Comparison of ENCODE assay signal across 9 cellular contexts in the genomic region with DNA sequence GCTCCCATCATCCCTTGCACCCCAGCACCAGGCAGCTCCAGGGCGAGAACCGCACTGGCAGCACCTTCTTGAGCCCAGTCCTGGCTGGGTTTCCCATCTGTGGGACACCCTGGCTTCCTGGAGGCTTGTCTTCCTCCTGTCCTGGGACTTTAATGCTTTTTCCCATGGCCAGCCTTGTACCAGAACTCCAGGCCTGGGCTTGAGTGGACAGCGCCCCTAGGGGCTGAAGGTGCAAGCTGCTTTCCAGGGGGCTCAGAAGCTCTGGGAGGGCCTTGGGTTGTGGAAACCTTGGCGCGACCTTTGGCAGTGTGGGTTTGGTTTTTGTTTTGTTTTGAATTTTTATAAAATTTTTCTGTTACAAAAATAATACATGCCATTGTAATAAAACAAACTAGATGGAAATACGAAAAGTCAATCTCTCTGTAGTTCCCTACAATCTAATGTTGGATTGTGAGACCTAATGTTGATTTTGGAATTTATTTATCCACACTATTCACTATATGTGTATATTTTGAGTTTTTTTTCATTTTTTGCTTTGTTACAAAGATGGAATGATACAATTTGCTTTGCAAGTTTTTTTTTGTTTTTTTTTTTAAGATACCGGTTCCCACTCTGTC. TPM values are rescaled to one million over a fixed set of nuclear protein-coding genes. Genes with fewer than 3 reads are reported as not detected.
DNase-seq lines count a peak whose midpoint lies in the region; ATAC-seq and TF ChIP-seq lines count a peak whose summit lies in the region.
"Had no signal": no experiment of that assay in that cellular context is flagged by ENCODE, and none has a peak within 500 bp of the region (broad histone marks: within the 10 kb centered on the region; RNA-seq: fewer than 3 reads in every experiment).

No MANE protein-coding gene starts in this region.

- CTCF ChIA-PET in activated CD8-positive, alpha-beta T cell treated with anti-CD3 and anti-CD28 coated beads for 36 hours (lab: Charles Lee): interaction anchor here (0.6 to 4.3 kb wide), 33 partner anchors 9 to 974 kb away, joined by 3 to 31 read pairs (median 4); partner anchors contain the start of genes ID3 and RPL11

- POLR2A ChIA-PET in activated CD8-positive, alpha-beta T cell treated with anti-CD3 and anti-CD28 coated beads for 36 hours (lab: Charles Lee): interaction anchor here (0.9 to 2.4 kb wide), 4 partner anchors 20 to 43 kb away, joined by 3 to 8 read pairs (median 4); partner anchors contain the start of gene RPL11

- H3K4me3 Mint-ChIP-seq in activated CD8-positive, alpha-beta T cell treated with anti-CD3 and anti-CD28 coated beads for 36 hours: no peak overlapping the region
- no peak overlapping the region for H3K4me3 Mint-ChIP-seq in progenitor cell of endocrine pancreas (ENCODE audit: low read depth)
- H3K4me3 Mint-ChIP-seq: dendritic cell treated with granulocyte-macrophage colony-stimulating factor and Interleukin-4, amounts not matched to agents 40 ng/mL and 50 ng/mL, for 4 days had no signal

- ATAC-seq in activated CD8-positive, alpha-beta T cell treated with anti-CD3 and anti-CD28 coated beads for 36 hours: peak; percentile 92
- no peak for ATAC-seq in GM18870 (IDR thresholded peaks at IDR 0.05; ENCODE audit: unreplicated experiment)

- no peak for TF ChIP-seq POLR2A in NB4 (IDR thresholded peaks at IDR 0.05; ENCODE audit: extremely low read depth, insufficient read length)

- no peaks in the 10 kb centered on the region for H3K36me3 Mint-ChIP-seq in activated CD8-positive, alpha-beta T cell treated with anti-CD3 and anti-CD28 coated beads for 36 hours (ENCODE audit: low read depth)
- H3K36me3 Mint-ChIP-seq in progenitor cell of endocrine pancreas (ENCODE audit: insufficient read depth): no peaks in the 10 kb centered on the region

- H3K9me3 Mint-ChIP-seq in activated CD8-positive, alpha-beta T cell treated with anti-CD3 and anti-CD28 coated beads for 36 hours: no peaks in the 10 kb centered on the region
- no peaks in the 10 kb centered on the region for H3K9me3 Mint-ChIP-seq in progenitor cell of endocrine pancreas (ENCODE audit: low read depth)
- H3K9me3 Mint-ChIP-seq: dendritic cell treated with granulocyte-macrophage colony-stimulating factor and Interleukin-4, amounts not matched to agents 40 ng/mL and 50 ng/mL, for 4 days had no signal

- DNase-seq in NK-92 treated with Interleukin-12 subunit alpha and Interleukin-12 subunit beta, amount 100 ng/mL, for 24 hours (lab: John Stamatoyannopoulos, UW): peak; percentile 23
- DNase-seq in NK-92 (lab: John Stamatoyannopoulos, UW; ENCODE audit: unreplicated experiment) (no peak), NB4 (ENCODE audit: low read depth) (peak; percentile 56), fibroblast of pulmonary artery (ENCODE audit: low read depth) (peak; percentile 53), progenitor cell of endocrine pancreas (ENCODE audit: low spot score, unreplicated experiment) (peak; percentile 54), NCI-H774 (lab: John Stamatoyannopoulos, UW) (no peak)
- peak; percentile 74 for DNase-seq in activated CD8-positive, alpha-beta T cell treated with anti-CD3 and anti-CD28 coated beads for 36 hours

- no peaks in the 10 kb centered on the region for H3K4me1 Mint-ChIP-seq in activated CD8-positive, alpha-beta T cell treated with anti-CD3 and anti-CD28 coated beads for 36 hours (ENCODE audit: low read depth)
- H3K4me1 Mint-ChIP-seq in progenitor cell of endocrine pancreas (ENCODE audit: low read depth): no peaks in the 10 kb centered on the region

- no peak overlapping the region for H3K27ac Mint-ChIP-seq in activated CD8-positive, alpha-beta T cell treated with anti-CD3 and anti-CD28 coated beads for 36 hours
- no peak overlapping the region for H3K27ac Mint-ChIP-seq in progenitor cell of endocrine pancreas
- H3K27ac Mint-ChIP-seq: dendritic cell treated with granulocyte-macrophage colony-stimulating factor and Interleukin-4, amounts not matched to agents 40 ng/mL and 50 ng/mL, for 4 days had no signal

- no peak overlapping the region for H3K4me3 ChIP-seq in NB4 (ENCODE audit: low read depth, low read length)
- no peak overlapping the region for H3K4me3 ChIP-seq in fibroblast of pulmonary artery (replicated peaks; ENCODE audit: low read depth, low read length)

- no peaks in the 10 kb centered on the region for H3K27me3 Mint-ChIP-seq in activated CD8-positive, alpha-beta T cell treated with anti-CD3 and anti-CD28 coated beads for 36 hours
- H3K27me3 Mint-ChIP-seq in progenitor cell of endocrine pancreas: no peaks in the 10 kb centered on the region

- TF ChIP-seq CTCF in NB4 (IDR thresholded peaks at IDR 0.05; ENCODE audit: low read depth, low read length) (peak; percentile 95), fibroblast of pulmonary artery (IDR thresholded peaks at IDR 0.05; ENCODE audit: low read length, missing control alignments) (peak; percentile 99), progenitor cell of endocrine pancreas (IDR thresholded peaks at IDR 0.05; ENCODE audit: unreplicated experiment) (peak; percentile 93)
- TF ChIP-seq CTCF in activated CD8-positive, alpha-beta T cell treated with anti-CD3 and anti-CD28 coated beads for 36 hours (IDR thresholded peaks at IDR 0.05): peak; percentile 89

- intact Hi-C loops in activated CD8-positive, alpha-beta T cell treated with anti-CD3 and anti-CD28 coated beads for 36 hours (cut with micrococcal nuclease): no loop called here

RNA-seq across cellular contexts. Expression of gene RPL11, which starts 33.8 kb away (rescaled TPM):
- total RNA-seq in activated CD8-positive, alpha-beta T cell treated with anti-CD3 and anti-CD28 coated beads for 36 hours: 1,000 to 10,000 TPM; 1,493 to 1,569 TPM
- total RNA-seq in progenitor cell of endocrine pancreas: 1,136 and 1,157 TPM in 2 replicates

Comparison
In these comparisons a context has a peak if more than half of its experiments do, and no peak if none do; other contexts are left out.
1. DNase-seq: peak in NK-92 treated with Interleukin-12 subunit alpha and Interleukin-12 subunit beta, amount 100 ng/mL, for 24 hours (single experiment), NB4 (single experiment), activated CD8-positive, alpha-beta T cell treated with anti-CD3 and anti-CD28 coated beads for 36 hours (single experiment), fibroblast of pulmonary artery (single experiment) and progenitor cell of endocrine pancreas (single experiment); none in NK-92 (single experiment) and NCI-H774 (single experiment).
2. Peak in every context shown above with its lines, with median percentiles within 50 percentile points of each other: CTCF ChIP-seq.